In genomic region chr15:58476525-58477162, GRCh38 we compare ENCODE assay signal across 13 cellular contexts. TPM values are rescaled to one million over a fixed set of nuclear protein-coding genes. Genes with fewer than 3 reads are reported as not detected.
DNase-seq lines count a peak whose midpoint lies in the region; ATAC-seq and TF ChIP-seq lines count a peak whose summit lies in the region.
"Had no signal": no experiment of that assay in that cellular context is flagged by ENCODE, and none has a peak within 500 bp of the region (broad histone marks: within the 10 kb centered on the region; RNA-seq: fewer than 3 reads in every experiment).

No MANE protein-coding gene starts in this region.

- DNase-seq in DND-41: no peak
- no peak for DNase-seq in activated naive CD8-positive, alpha-beta T cell treated with anti-CD3 and anti-CD28 coated beads, Interleukin-2, amount 50 U/mL, for 24 hours
- DNase-seq in naive thymus-derived CD4-positive, alpha-beta T cell: no peak
- no peak for DNase-seq in DMS114 treated with DMSO at 0.1 percent for 48 hours (lab: John Stamatoyannopoulos, UW; ENCODE audit: unreplicated experiment)
- DNase-seq in pons (ENCODE audit: low spot score): no peak
- DNase-seq in sigmoid colon: no peak
- DNase-seq in BE2C: no peak
- DNase-seq: activated CD4-positive, CD25-positive, alpha-beta regulatory T cell treated with anti-CD3 and anti-CD28 coated beads, Interleukin-2, amount 50 U/mL, for 72 hours; NCI-H2227 treated with DMSO at 0.1 percent for 48 hours; pancreas; PC-3 had no signal

- peak overlapping the region; percentile 64 for H2AFZ ChIP-seq in ACC112 (ENCODE audit: low read length, unreplicated experiment)
- H2AFZ ChIP-seq in DND-41 (ENCODE audit: low read depth, low read length): peak overlapping the region; percentile 67

- no peaks in the 10 kb centered on the region for H3K27me3 ChIP-seq in ACC112 (ENCODE audit: insufficient read depth, low read length)
- H3K27me3 ChIP-seq in DND-41 (ENCODE audit: insufficient read depth, low read length, poor library complexity): no peaks in the 10 kb centered on the region
- no peaks in the 10 kb centered on the region for H3K27me3 ChIP-seq in naive thymus-derived CD4-positive, alpha-beta T cell (ENCODE audit: control insufficient read depth in 2 of 2, insufficient read depth in 2 of 2, low read length in 2 of 2)
- H3K27me3 ChIP-seq in sigmoid colon: no peaks in the 10 kb centered on the region
- H3K27me3 ChIP-seq in BE2C: no peaks in the 10 kb centered on the region
- H3K27me3 ChIP-seq: pancreas had no signal

- intact Hi-C loops in naive thymus-derived CD4-positive, alpha-beta T cell (cut with micrococcal nuclease): loop anchor here in 1 of 2 donors (5.0 kb wide), 1 partner anchor 34 kb away; no protein-coding TSS in a partner anchor
- intact Hi-C loops in sigmoid colon (cut with DNase I): no loop called here

- CTCF ChIA-PET in naive thymus-derived CD4-positive, alpha-beta T cell (lab: Charles Lee): no interaction called here

- 77 to 83% methylated on average over 10 of the region's 10 CpGs for WGBS in sigmoid colon, 2 donors

- no peak for ATAC-seq in DND-41 (ENCODE audit: insufficient read depth, low read depth)
- no peak for ATAC-seq in activated naive CD8-positive, alpha-beta T cell treated with anti-CD3 and anti-CD28 coated beads, Interleukin-2, amount 50 U/mL, for 24 hours
- ATAC-seq in naive thymus-derived CD4-positive, alpha-beta T cell: no peak
- ATAC-seq: PC-3 had no signal

- H3K27ac ChIP-seq in ACC112 (ENCODE audit: low read depth, low read length) (no peak overlapping the region), DND-41 (ENCODE audit: low read length) (peak overlapping the region; percentile 92), sigmoid colon (peak overlapping the region in 1 of 4 donors; percentile 2)
- peak overlapping the region; percentile 26 for H3K27ac ChIP-seq in naive thymus-derived CD4-positive, alpha-beta T cell (ENCODE audit: low read depth, low read length)

- no peak for TF ChIP-seq POLR2A in sigmoid colon (IDR thresholded peaks at IDR 0.05)

- TF ChIP-seq CTCF in DND-41 (IDR thresholded peaks at IDR 0.05; ENCODE audit: borderline replicate concordance, extremely low read depth, low read length, poor library complexity, severe bottlenecking) (no peak), sigmoid colon (IDR thresholded peaks at IDR 0.05) (no peak), BE2C (IDR thresholded peaks at IDR 0.05; ENCODE audit: low read depth, low read length) (no peak)

- POLR2A ChIA-PET in naive thymus-derived CD4-positive, alpha-beta T cell (lab: Charles Lee): interaction anchor here (0.6 to 1.2 kb wide), 2 partner anchors 16 to 50 kb away, joined by 4 to 5 read pairs; no protein-coding TSS in a partner anchor

- H3K9me3 ChIP-seq in DND-41 (ENCODE audit: insufficient read depth, low read length, severe bottlenecking) (no peaks in the 10 kb centered on the region), sigmoid colon (no peaks in the 10 kb centered on the region), BE2C (no peaks in the 10 kb centered on the region)
- no peaks in the 10 kb centered on the region for H3K9me3 ChIP-seq in naive thymus-derived CD4-positive, alpha-beta T cell (ENCODE audit: control insufficient read depth in 2 of 3, low read length in 3 of 3)
- H3K9me3 ChIP-seq: pancreas had no signal

- TF ChIP-seq EP300 in sigmoid colon (IDR thresholded peaks at IDR 0.05): no peak

- H4K20me1 ChIP-seq in DND-41 (ENCODE audit: insufficient read depth, low read length): no peaks in the 10 kb centered on the region

- H3K79me2 ChIP-seq in ACC112 (ENCODE audit: control insufficient read depth, insufficient read depth, low read length, unreplicated experiment) (no peaks in the 10 kb centered on the region), DND-41 (ENCODE audit: insufficient read depth, low read length) (no peaks in the 10 kb centered on the region)

- no peaks in the 10 kb centered on the region for H3K27me3 Mint-ChIP-seq in activated naive CD8-positive, alpha-beta T cell treated with anti-CD3 and anti-CD28 coated beads, Interleukin-2, amount 50 U/mL, for 24 hours
- no peaks in the 10 kb centered on the region for H3K27me3 Mint-ChIP-seq in naive thymus-derived CD4-positive, alpha-beta T cell

- no peaks in the 10 kb centered on the region for H3K9me3 Mint-ChIP-seq in activated naive CD8-positive, alpha-beta T cell treated with anti-CD3 and anti-CD28 coated beads, Interleukin-2, amount 50 U/mL, for 24 hours
- H3K9me3 Mint-ChIP-seq in naive thymus-derived CD4-positive, alpha-beta T cell: peaks cover 0 to 2% (median 0%) of the 10 kb centered on the region in 11 donors

- H3K36me3 ChIP-seq in ACC112 (ENCODE audit: insufficient read depth, low read length) (no peaks in the 10 kb centered on the region), DND-41 (ENCODE audit: insufficient read depth, low read length) (no peaks in the 10 kb centered on the region), sigmoid colon (no peaks in the 10 kb centered on the region), BE2C (no peaks in the 10 kb centered on the region)
- no peaks in the 10 kb centered on the region for H3K36me3 ChIP-seq in naive thymus-derived CD4-positive, alpha-beta T cell (ENCODE audit: control insufficient read depth in 2 of 3, insufficient read depth in 3 of 3, low read length in 3 of 3)
- H3K36me3 ChIP-seq: pancreas had no signal

- H3K4me3 Mint-ChIP-seq in activated naive CD8-positive, alpha-beta T cell treated with anti-CD3 and anti-CD28 coated beads, Interleukin-2, amount 50 U/mL, for 24 hours: no peak overlapping the region
- peak overlapping the region in 4 of 10 donors; percentile 16 to 43 (median 25) for H3K4me3 Mint-ChIP-seq in naive thymus-derived CD4-positive, alpha-beta T cell

- peaks cover 64% of the 10 kb centered on the region for H3K4me1 Mint-ChIP-seq in activated naive CD8-positive, alpha-beta T cell treated with anti-CD3 and anti-CD28 coated beads, Interleukin-2, amount 50 U/mL, for 24 hours
- H3K4me1 Mint-ChIP-seq in naive thymus-derived CD4-positive, alpha-beta T cell: peaks cover 33 to 66% (median 54%) of the 10 kb centered on the region in 7 donors

- peak overlapping the region; percentile 73 for H3K27ac Mint-ChIP-seq in activated naive CD8-positive, alpha-beta T cell treated with anti-CD3 and anti-CD28 coated beads, Interleukin-2, amount 50 U/mL, for 24 hours
- H3K27ac Mint-ChIP-seq in naive thymus-derived CD4-positive, alpha-beta T cell: peak overlapping the region in 8 of 9 donors; percentile 24 to 89 (median 67)

- H3K4me3 ChIP-seq in ACC112 (ENCODE audit: low read depth, low read length): no peak overlapping the region
- 0 out of 4 replicates have a peak overlapping the region, but pooled peaks of 1 of the 2 experiments have one; percentile 22 for H3K4me3 ChIP-seq in DND-41 (ENCODE audit: low read depth in 1 of 2, low read length in 2 of 2)
- no peak overlapping the region for H3K4me3 ChIP-seq in naive thymus-derived CD4-positive, alpha-beta T cell (ENCODE audit: low read length)
- no peak overlapping the region for H3K4me3 ChIP-seq in sigmoid colon
- no peak overlapping the region for H3K4me3 ChIP-seq in BE2C (ENCODE audit: low read depth, low read length)
- H3K4me3 ChIP-seq: pancreas had no signal

- H3K4me1 ChIP-seq in ACC112 (ENCODE audit: control insufficient read depth, insufficient read depth, low read length, unreplicated experiment) (peaks cover 30% of the 10 kb centered on the region), DND-41 (ENCODE audit: insufficient read depth, low read length) (peaks cover 72% of the 10 kb centered on the region), sigmoid colon (peaks cover 0 to 11% (median 2%) of the 10 kb centered on the region in 4 donors), BE2C (no peaks in the 10 kb centered on the region)
- H3K4me1 ChIP-seq in naive thymus-derived CD4-positive, alpha-beta T cell (ENCODE audit: control insufficient read depth in 2 of 2, insufficient read depth in 2 of 2, low read length in 2 of 2): peaks cover 28 to 43% of the 10 kb centered on the region in 2 donors

- H3K4me2 ChIP-seq in DND-41 (ENCODE audit: insufficient read depth, low read length): peak overlapping the region; percentile 51

- peak overlapping the region; percentile 56 for H3K9ac ChIP-seq in DND-41 (ENCODE audit: low read depth, low read length)

- no peaks in the 10 kb centered on the region for H3K36me3 Mint-ChIP-seq in activated naive CD8-positive, alpha-beta T cell treated with anti-CD3 and anti-CD28 coated beads, Interleukin-2, amount 50 U/mL, for 24 hours (ENCODE audit: low read depth)
- H3K36me3 Mint-ChIP-seq in naive thymus-derived CD4-positive, alpha-beta T cell: peaks cover 0 to 21% (median 0%) of the 10 kb centered on the region in 5 donors

RNA-seq across cellular contexts. Expression of gene LIPC, which starts 44.9 kb away (rescaled TPM):
- 1 to 10 TPM in 1 of 5 experiments, under 1 TPM in 4; 0.46 to 5.1 (median 0.77) TPM for total RNA-seq in naive thymus-derived CD4-positive, alpha-beta T cell
- 1 to 10 TPM in 1 of 2 donors, under 1 TPM in 1; 0.58 to 2.1 TPM for polyA plus RNA-seq in naive thymus-derived CD4-positive, alpha-beta T cell
- under 1 TPM in 2 of 4 donors, not detected in 2; 0.36 to 0.83 TPM for total RNA-seq in sigmoid colon
- polyA plus RNA-seq in sigmoid colon: 1 to 10 TPM in 2 of 3 donors, under 1 TPM in 1; 0.63 to 3.0 (median 1.8) TPM
- not detected for polyA plus RNA-seq in BE2C (2012; ENCODE audit: insufficient read depth, insufficient read length, low read depth)
- total RNA-seq: lung microvascular endothelial cell, PC-3 had no signal
